ENCODE assay signal across 19 cellular contexts in the genomic region with DNA sequence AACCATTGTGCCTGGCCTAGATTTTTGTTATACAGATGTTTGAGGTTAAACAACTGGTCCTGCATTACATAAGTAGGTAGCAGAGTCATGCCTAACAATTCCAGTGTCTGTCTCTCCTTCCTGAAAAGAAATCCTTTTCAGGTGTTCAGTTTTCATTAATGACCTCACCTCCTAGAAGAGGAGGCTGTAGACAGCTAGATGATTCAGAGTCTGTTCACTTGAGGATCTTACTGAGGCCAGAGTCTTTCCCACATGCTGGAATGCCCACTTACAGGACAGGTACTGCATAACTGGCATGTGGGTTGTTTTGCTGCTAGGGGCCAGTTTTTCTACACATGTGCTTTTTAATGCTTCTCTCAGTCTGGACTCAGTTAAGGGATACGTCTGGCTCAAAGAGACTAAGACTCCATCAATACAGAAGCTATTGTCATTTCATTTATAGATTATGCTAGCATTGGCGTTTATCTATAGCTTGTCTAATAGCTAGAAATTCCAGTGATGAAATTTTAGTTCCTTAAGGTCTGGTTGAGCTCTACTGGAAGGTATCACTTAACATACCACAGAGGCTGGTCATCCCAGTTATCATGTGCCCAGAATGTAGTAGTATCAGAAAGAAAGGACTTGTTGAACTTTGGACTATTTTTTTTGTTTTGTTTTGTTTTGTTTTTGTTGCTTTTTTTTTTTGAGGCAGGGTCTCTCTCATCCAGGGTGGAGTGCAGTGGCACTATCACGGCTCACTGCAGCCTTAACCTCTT.
A peak's percentile ranks its signal among the peaks of the same experiment; 100 is the strongest.
DNase-seq lines count a peak whose midpoint lies in the region; ATAC-seq, FAIRE-seq and TF ChIP-seq lines count a peak whose summit lies in the region.
"Had no signal": no experiment of that assay in that cellular context is flagged by ENCODE, and none has a peak within 500 bp of the region (broad histone marks: within the 10 kb centered on the region; RNA-seq: fewer than 3 reads in every experiment).

No MANE protein-coding gene starts in this region.

- no peak overlapping the region for H3K4me3 ChIP-seq in mesenchymal stem cell (ENCODE audit: insufficient read depth in 1 of 2, low read depth in 1 of 2, low read length in 2 of 2)
- H3K4me3 ChIP-seq: left ventricle myocardium inferior, sigmoid colon had no signal

- H3K79me1 ChIP-seq in mesenchymal stem cell (replicated peaks; ENCODE audit: low read length, poor library complexity, severe bottlenecking) = peaks cover 3% of the 10 kb centered on the region

- no peak overlapping the region for H2BK12ac ChIP-seq in mesenchymal stem cell (ENCODE audit: low read length in 2 of 2)

- no peaks in the 10 kb centered on the region for H3K27me3 Mint-ChIP-seq in chondrocyte (ENCODE audit: low read depth)
- no peaks in the 10 kb centered on the region for H3K27me3 Mint-ChIP-seq in activated T-helper 1 cell treated with anti-CD3 and anti-CD28 coated beads, Interleukin-12 subunit alpha, Interleukin-12 subunit beta, Interleukin-2, Interleukin-4 antibody, amounts not matched to agents 30 ng/mL and 10 ng/mL and 1 ng/mL, durations not matched to agents 14 hours and 24 hours and 36 hours (ENCODE audit: insufficient read depth)
- no peaks in the 10 kb centered on the region for H3K27me3 Mint-ChIP-seq in endothelial cell (ENCODE audit: unreplicated experiment)
- H3K27me3 Mint-ChIP-seq: activated CD8-positive, alpha-beta T cell treated with anti-CD3 and anti-CD28 coated beads for 36 hours; activated naive CD8-positive, alpha-beta T cell treated with anti-CD3 and anti-CD28 coated beads, Interleukin-2, amount 10 ng/mL, durations not matched to agents 7 days and 5 days had no signal

- H3K9me3 Mint-ChIP-seq in chondrocyte (ENCODE audit: low read depth) (no peaks in the 10 kb centered on the region), endothelial cell (ENCODE audit: unreplicated experiment) (no peaks in the 10 kb centered on the region)
- H3K9me3 Mint-ChIP-seq in activated T-helper 1 cell treated with anti-CD3 and anti-CD28 coated beads, Interleukin-12 subunit alpha, Interleukin-12 subunit beta, Interleukin-2, Interleukin-4 antibody, amounts not matched to agents 30 ng/mL and 10 ng/mL and 1 ng/mL, durations not matched to agents 14 hours and 24 hours and 36 hours = peaks cover 15% of the 10 kb centered on the region
- H3K9me3 Mint-ChIP-seq: activated naive CD8-positive, alpha-beta T cell treated with anti-CD3 and anti-CD28 coated beads, Interleukin-2, amount 10 ng/mL, durations not matched to agents 7 days and 5 days had no signal

- no peak overlapping the region for H3K27ac ChIP-seq in mesenchymal stem cell (ENCODE audit: low read length, poor library complexity, severe bottlenecking)
- H3K27ac ChIP-seq: left ventricle myocardium inferior, sigmoid colon had no signal

- no peak overlapping the region for H3K23ac ChIP-seq in mesenchymal stem cell (ENCODE audit: low read length in 2 of 2)

- TF ChIP-seq CTCF in chondrocyte (IDR thresholded peaks at IDR 0.05) (no peak), endothelial cell (IDR thresholded peaks at IDR 0.05; ENCODE audit: unreplicated experiment) (no peak)

- no peak overlapping the region for H3K18ac ChIP-seq in mesenchymal stem cell (ENCODE audit: low read depth in 1 of 2, low read length in 2 of 2)

- H3K9me3 ChIP-seq in mesenchymal stem cell (ENCODE audit: control insufficient read depth, low read length) = no peaks in the 10 kb centered on the region

- H3K4me1 ChIP-seq in mesenchymal stem cell (ENCODE audit: control insufficient read depth, insufficient read depth, low read depth, low read length) = peaks cover 3% of the 10 kb centered on the region
- H3K4me1 ChIP-seq: left ventricle myocardium inferior, sigmoid colon had no signal

- no peak overlapping the region for H3K14ac ChIP-seq in mesenchymal stem cell (ENCODE audit: low read length in 2 of 2)

- H3K9ac ChIP-seq in mesenchymal stem cell (ENCODE audit: low read length) = no peak overlapping the region

- H3K36me3 Mint-ChIP-seq in chondrocyte (ENCODE audit: low read depth) (peaks cover 5% of the 10 kb centered on the region), endothelial cell (ENCODE audit: low read depth, unreplicated experiment) (peaks cover 39% of the 10 kb centered on the region)
- peaks cover 14% of the 10 kb centered on the region for H3K36me3 Mint-ChIP-seq in activated T-helper 1 cell treated with anti-CD3 and anti-CD28 coated beads, Interleukin-12 subunit alpha, Interleukin-12 subunit beta, Interleukin-2, Interleukin-4 antibody, amounts not matched to agents 30 ng/mL and 10 ng/mL and 1 ng/mL, durations not matched to agents 14 hours and 24 hours and 36 hours (ENCODE audit: low read depth)

- ATAC-seq in GM19351 (IDR thresholded peaks at IDR 0.05; ENCODE audit: unreplicated experiment) = no peak
- ATAC-seq: activated CD8-positive, alpha-beta T cell treated with anti-CD3 and anti-CD28 coated beads for 36 hours; WTC11 had no signal

- no peak overlapping the region for H2BK5ac ChIP-seq in mesenchymal stem cell (ENCODE audit: low read depth, low read length, poor library complexity, severe bottlenecking)

- no peak overlapping the region for H3K4me2 ChIP-seq in mesenchymal stem cell (ENCODE audit: low read length, poor library complexity, severe bottlenecking)

- no peak overlapping the region for H4K91ac ChIP-seq in mesenchymal stem cell (ENCODE audit: low read length)

- 97% methylated on average over 2 of the region's 3 CpGs for WGBS in mesenchymal stem cell

- H2BK15ac ChIP-seq in mesenchymal stem cell (ENCODE audit: low read depth, poor library complexity, severe bottlenecking) = no peak overlapping the region

- no peak overlapping the region for H3K4ac ChIP-seq in mesenchymal stem cell (ENCODE audit: low read depth in 1 of 2, low read length in 2 of 2)

- H3K27ac Mint-ChIP-seq in chondrocyte (ENCODE audit: unreplicated experiment) (peak overlapping the region; percentile 70), endothelial cell (ENCODE audit: unreplicated experiment) (no peak overlapping the region)
- H3K27ac Mint-ChIP-seq in activated T-helper 1 cell treated with anti-CD3 and anti-CD28 coated beads, Interleukin-12 subunit alpha, Interleukin-12 subunit beta, Interleukin-2, Interleukin-4 antibody, amounts not matched to agents 30 ng/mL and 10 ng/mL and 1 ng/mL, durations not matched to agents 14 hours and 24 hours and 36 hours = no peak overlapping the region
- H3K27ac Mint-ChIP-seq: activated CD8-positive, alpha-beta T cell treated with anti-CD3 and anti-CD28 coated beads for 36 hours; activated naive CD8-positive, alpha-beta T cell treated with anti-CD3 and anti-CD28 coated beads, Interleukin-2, amount 10 ng/mL, durations not matched to agents 7 days and 5 days; T-helper 1 cell treated with Interleukin-12 subunit alpha and Interleukin-12 subunit beta and Interleukin-4 antibody, amounts not matched to agents 30 μg/mL and 1 μg/mL, for 36 hours; WTC11 had no signal

- peaks cover 12% of the 10 kb centered on the region for H3K4me1 Mint-ChIP-seq in chondrocyte (ENCODE audit: low read depth)
- peaks cover 7% of the 10 kb centered on the region for H3K4me1 Mint-ChIP-seq in activated T-helper 1 cell treated with anti-CD3 and anti-CD28 coated beads, Interleukin-12 subunit alpha, Interleukin-12 subunit beta, Interleukin-2, Interleukin-4 antibody, amounts not matched to agents 30 ng/mL and 10 ng/mL and 1 ng/mL, durations not matched to agents 14 hours and 24 hours and 36 hours (ENCODE audit: low read depth)
- peaks cover 7% of the 10 kb centered on the region for H3K4me1 Mint-ChIP-seq in endothelial cell (ENCODE audit: unreplicated experiment)

- intact Hi-C loops in activated T-helper 1 cell treated with anti-CD3 and anti-CD28 coated beads, Interleukin-12 subunit alpha, Interleukin-12 subunit beta, Interleukin-2, Interleukin-4 antibody, amounts not matched to agents 30 ng/mL and 10 ng/mL and 1 ng/mL, durations not matched to agents 14 hours and 24 hours and 36 hours (cut with micrococcal nuclease) = no loop called here

- H3K36me3 ChIP-seq in mesenchymal stem cell (ENCODE audit: control insufficient read depth in 1 of 2, insufficient read depth in 2 of 2, low read depth in 1 of 2, low read length in 2 of 2) = peaks cover 5 to 22% of the 10 kb centered on the region in 2 experiments

- H3K27me3 ChIP-seq in mesenchymal stem cell (ENCODE audit: control insufficient read depth in 1 of 2, insufficient read depth in 1 of 2, low read length in 2 of 2) = no peaks in the 10 kb centered on the region
- H3K27me3 ChIP-seq: sigmoid colon had no signal

- no peak overlapping the region for H4K8ac ChIP-seq in mesenchymal stem cell (ENCODE audit: low read length)

- H2AFZ ChIP-seq in mesenchymal stem cell (ENCODE audit: low read depth, low read length) = no peak overlapping the region

- DNase-seq in AG20443 (ENCODE audit: low spot score) (peak; percentile 28), HTR-8/SVneo (ENCODE audit: insufficient read length, low spot score) (no peak), chondrocyte (ENCODE audit: low spot score) (no peak), mesenchymal stem cell (peak; percentile 14), midbrain (lab: John Stamatoyannopoulos, UW) (no peak), endothelial cell (ENCODE audit: low spot score) (no peak)
- DNase-seq in activated T-helper 1 cell treated with anti-CD3 and anti-CD28 coated beads, Interleukin-12 subunit alpha, Interleukin-12 subunit beta, Interleukin-2, Interleukin-4 antibody, amounts not matched to agents 30 ng/mL and 10 ng/mL and 1 ng/mL, durations not matched to agents 14 hours and 24 hours and 36 hours (ENCODE audit: low spot score) = no peak
- DNase-seq: activated CD8-positive, alpha-beta T cell treated with anti-CD3 and anti-CD28 coated beads for 36 hours; activated naive CD8-positive, alpha-beta T cell treated with anti-CD3 and anti-CD28 coated beads, Interleukin-2, amount 10 ng/mL, durations not matched to agents 7 days and 5 days; AML-193; central memory CD4-positive, alpha-beta T cell; effector memory CD4-positive, alpha-beta T cell; left ventricle myocardium inferior; NCI-H146; sigmoid colon; stimulated activated CD4-positive, alpha-beta T cell treated with anti-CD3 and anti-CD28 coated beads, Interleukin-2, amount 100 ng/mL, for 48 hours had no signal

- FAIRE-seq in HTR-8/SVneo (lab: Jason Lieb, UNC) = peak; percentile 31

- H2AK5ac ChIP-seq in mesenchymal stem cell (ENCODE audit: low read length, severe bottlenecking) = no peak overlapping the region

- no peak overlapping the region for H3K4me3 Mint-ChIP-seq in chondrocyte (ENCODE audit: unreplicated experiment)
- no peak overlapping the region for H3K4me3 Mint-ChIP-seq in activated T-helper 1 cell treated with anti-CD3 and anti-CD28 coated beads, Interleukin-12 subunit alpha, Interleukin-12 subunit beta, Interleukin-2, Interleukin-4 antibody, amounts not matched to agents 30 ng/mL and 10 ng/mL and 1 ng/mL, durations not matched to agents 14 hours and 24 hours and 36 hours
- H3K4me3 Mint-ChIP-seq in endothelial cell (ENCODE audit: unreplicated experiment) = no peak overlapping the region
- H3K4me3 Mint-ChIP-seq: activated CD8-positive, alpha-beta T cell treated with anti-CD3 and anti-CD28 coated beads for 36 hours; activated naive CD8-positive, alpha-beta T cell treated with anti-CD3 and anti-CD28 coated beads, Interleukin-2, amount 10 ng/mL, durations not matched to agents 7 days and 5 days; T-helper 1 cell treated with Interleukin-12 subunit alpha and Interleukin-12 subunit beta and Interleukin-4 antibody, amounts not matched to agents 30 μg/mL and 1 μg/mL, for 36 hours; WTC11 had no signal

- H2BK120ac ChIP-seq in mesenchymal stem cell (ENCODE audit: low read depth, low read length) = no peak overlapping the region

Comparison
In these comparisons a context has a peak if more than half of its experiments do, and no peak if none do; other contexts are left out.
1. DNase-seq: peak in AG20443 (single experiment) and mesenchymal stem cell (single experiment); none in HTR-8/SVneo (single experiment), chondrocyte (single experiment), activated T-helper 1 cell treated with anti-CD3 and anti-CD28 coated beads, Interleukin-12 subunit alpha, Interleukin-12 subunit beta, Interleukin-2, Interleukin-4 antibody, amounts not matched to agents 30 ng/mL and 10 ng/mL and 1 ng/mL, durations not matched to agents 14 hours and 24 hours and 36 hours (single experiment), midbrain (single experiment) and endothelial cell (single experiment).